Comparison of ENCODE assay signal across 8 cellular contexts in the genomic region with DNA sequence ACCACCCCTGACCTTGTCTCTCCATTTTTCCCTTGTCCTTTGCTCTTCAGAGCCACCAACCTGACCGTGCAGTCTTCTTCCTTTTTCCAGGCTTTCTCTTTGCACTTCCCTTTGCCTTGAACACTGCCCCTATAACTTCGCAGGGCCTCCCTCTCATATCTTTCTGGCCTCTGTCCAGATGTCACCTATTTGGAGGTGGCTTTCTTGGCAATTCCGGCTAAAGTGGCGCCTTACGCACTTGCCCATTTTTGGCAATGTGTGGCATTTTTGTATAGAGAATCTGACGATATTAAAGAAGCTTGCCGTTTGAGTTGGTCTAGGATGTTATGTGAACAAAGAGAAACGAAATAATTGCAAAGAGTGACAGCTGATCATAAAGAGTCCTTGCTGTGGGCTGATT. TPM values are rescaled to one million over a fixed set of nuclear protein-coding genes. Genes with fewer than 3 reads are reported as not detected.
DNase-seq lines count a peak whose midpoint lies in the region; ATAC-seq, FAIRE-seq and TF ChIP-seq lines count a peak whose summit lies in the region.

No MANE protein-coding gene starts in this region.

- intact Hi-C loops in psoas muscle (cut with DNase I), result loop anchor here (2.0 to 10.0 kb wide), 2 partner anchors 30 to 76 kb away; a partner anchor contains a TSS

- TF ChIP-seq CTCF in Peyer's patch (IDR thresholded peaks at IDR 0.05), result no peak
- no peak for TF ChIP-seq CTCF in psoas muscle (IDR thresholded peaks at IDR 0.05)

- H3K4me1 ChIP-seq in Peyer's patch, result peaks cover 3 to 17% (median 8%) of the 10 kb centered on the region in 4 donors
- peaks cover 2% of the 10 kb centered on the region in 2 donors for H3K4me1 ChIP-seq in esophagus (ENCODE audit: control insufficient read depth in 2 of 2, insufficient read depth in 2 of 2, low read length in 1 of 2)
- peaks cover 12% of the 10 kb centered on the region for H3K4me1 ChIP-seq in psoas muscle

- peaks cover 0 to 11% (median 2%) of the 10 kb centered on the region in 4 donors for H3K9me3 ChIP-seq in Peyer's patch
- H3K9me3 ChIP-seq in esophagus (ENCODE audit: control insufficient read depth in 2 of 2, insufficient read depth in 1 of 2, low read depth in 1 of 2, low read length in 1 of 2), result peaks cover 0 to 3% of the 10 kb centered on the region in 2 donors
- peaks cover 4% of the 10 kb centered on the region for H3K9me3 ChIP-seq in psoas muscle

- 28 to 33% methylated on average over 8 of the region's 8 CpGs for WGBS in esophagus, 2 donors
- 30 to 39% (median 30%) methylated on average over 8 of the region's 8 CpGs for WGBS in psoas muscle, 3 donors

- peak; percentile 72 for FAIRE-seq in GM19239 (lab: Jason Lieb, UNC)

- H3K27me3 ChIP-seq in Peyer's patch (no peaks in the 10 kb centered on the region), esophagus (ENCODE audit: control insufficient read depth in 1 of 2, insufficient read depth in 2 of 2, low read length in 2 of 2) (no peaks in the 10 kb centered on the region), psoas muscle (ENCODE audit: insufficient read depth in 3 of 3, low read length in 2 of 3) (peaks cover 0 to 3% (median 0%) of the 10 kb centered on the region in 3 donors)

- peak overlapping the region; percentile 66 to 79 (median 74) for H3K4me3 ChIP-seq in Peyer's patch
- peak overlapping the region; percentile 80 to 85 for H3K4me3 ChIP-seq in esophagus (ENCODE audit: low read depth in 1 of 2, low read length in 2 of 2)
- peak overlapping the region; percentile 84 for H3K4me3 ChIP-seq in psoas muscle

- DNase-seq in GM19239 (ENCODE audit: insufficient read length, low spot score) (no peak), Peyer's patch (no peak), psoas muscle (no peak), D341Med (ENCODE audit: low spot score) (no peak), caudate nucleus (lab: John Stamatoyannopoulos, UW) (no peak), pons (ENCODE audit: low spot score) (no peak)

- H3K36me3 ChIP-seq in Peyer's patch (peaks cover 0 to 34% (median 5%) of the 10 kb centered on the region in 3 donors), esophagus (ENCODE audit: control insufficient read depth in 2 of 2, insufficient read depth in 2 of 2, low read length in 1 of 2) (peaks cover 2 to 18% of the 10 kb centered on the region in 2 donors), psoas muscle (ENCODE audit: insufficient read depth in 1 of 2, low read depth in 1 of 2) (peaks cover 9 to 31% of the 10 kb centered on the region in 2 donors)

- H3K27ac ChIP-seq in Peyer's patch, result peak overlapping the region in 2 of 4 donors; percentile 82 to 83
- H3K27ac ChIP-seq in esophagus (ENCODE audit: low read depth in 2 of 2, low read length in 1 of 2), result peak overlapping the region in 1 of 2 donors; percentile 85
- peak overlapping the region; percentile 92 for H3K27ac ChIP-seq in psoas muscle
- H3K27ac ChIP-seq in caudate nucleus (ENCODE audit: low read depth, low read length), result no peak overlapping the region

- TF ChIP-seq POLR2A in Peyer's patch (IDR thresholded peaks at IDR 0.05), result no peak

- ATAC-seq in psoas muscle (no peak), GM19324 (IDR thresholded peaks at IDR 0.05; ENCODE audit: low FRiP score, unreplicated experiment) (no peak)

RNA-seq across cellular contexts. Expression of a gene that starts 0.9 kb away (rescaled TPM):
- total RNA-seq in Peyer's patch (1 to 10 TPM; 1.8 to 7.4 (median 5.2) TPM), psoas muscle (1 to 10 TPM; 6.7 to 6.8 (median 6.7) TPM)
- polyA plus RNA-seq in esophagus (1 to 10 TPM; 1.4 to 2.6 TPM), psoas muscle (1 to 10 TPM; 1.0 to 3.9 (median 2.0) TPM)

RNA-seq across cellular contexts. Expression of a gene that starts 29.9 kb away (rescaled TPM):
- total RNA-seq in Peyer's patch, result 10 to 100 TPM in 1 of 4 donors, 1 to 10 TPM in 3; 2.1 to 10.7 (median 3.7) TPM
- 1 to 10 TPM; 2.2 to 3.0 TPM for polyA plus RNA-seq in esophagus
- total RNA-seq in psoas muscle, result 1 to 10 TPM; 3.3 to 8.8 (median 6.8) TPM
- 1 to 10 TPM; 2.3 to 6.2 (median 3.3) TPM for polyA plus RNA-seq in psoas muscle

RNA-seq across cellular contexts. Expression of a gene that starts 40.9 kb away (rescaled TPM):
- 10 to 100 TPM; 33.6 to 86.6 (median 54.2) TPM for total RNA-seq in Peyer's patch
- polyA plus RNA-seq in esophagus, result 1 to 10 TPM in 1 of 2 donors, under 1 TPM in 1; 0.75 to 3.8 TPM
- 10 to 100 TPM; 30.1 to 54.0 (median 38.1) TPM for total RNA-seq in psoas muscle
- polyA plus RNA-seq in psoas muscle, result 1 to 10 TPM; 1.0 to 7.0 (median 1.1) TPM

RNA-seq across cellular contexts. Expression of a gene that starts 42.2 kb away (rescaled TPM):
- total RNA-seq in Peyer's patch, result 10 to 100 TPM in 2 of 4 donors, 1 to 10 TPM in 2; 3.0 to 67.7 (median 9.9) TPM
- polyA plus RNA-seq in esophagus, result 10 to 100 TPM; 19.6 to 25.8 TPM
- total RNA-seq in psoas muscle, result 10 to 100 TPM; 12.6 to 21.3 (median 17.5) TPM
- polyA plus RNA-seq in psoas muscle, result 10 to 100 TPM; 30.9 to 78.7 (median 38.9) TPM

RNA-seq across cellular contexts. Expression of a gene that starts 42.2 kb away (rescaled TPM):
- total RNA-seq in Peyer's patch (1 to 10 TPM in 3 of 4 donors, under 1 TPM in 1; 0.53 to 6.6 (median 3.6) TPM), psoas muscle (1 to 10 TPM; 1.1 to 2.8 (median 1.9) TPM)
- polyA plus RNA-seq in esophagus (1 to 10 TPM; 1.3 to 2.7 TPM), psoas muscle (1 to 10 TPM in 2 of 3 donors, under 1 TPM in 1; 0.80 to 3.3 (median 1.1) TPM)
